23 cellular contexts compared by ENCODE assay signal in the genomic region with DNA sequence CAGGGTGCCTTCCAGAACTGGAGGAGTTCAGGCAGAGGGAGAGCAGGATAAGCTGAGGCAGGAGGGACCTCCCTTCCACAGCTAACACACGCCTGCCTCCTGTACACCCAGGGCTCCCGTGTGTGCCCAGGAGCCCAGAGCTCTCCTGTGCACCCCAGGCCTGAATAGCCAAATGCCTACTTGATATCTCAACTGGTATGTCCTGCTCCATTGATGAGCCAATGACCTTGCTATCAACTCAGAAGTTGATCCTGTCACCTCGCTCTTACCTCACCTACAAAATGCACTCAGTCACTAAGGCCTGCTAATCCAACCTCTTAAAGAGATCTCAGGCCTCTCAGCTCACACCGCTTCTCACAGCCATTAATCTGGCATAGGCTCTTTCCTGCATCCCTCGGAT.
"Had no signal": no experiment of that assay in that cellular context is flagged by ENCODE, and none has a peak within 500 bp of the region (broad histone marks: within the 10 kb centered on the region; RNA-seq: fewer than 3 reads in every experiment).

No MANE protein-coding gene starts in this region.

- H3K36me3 ChIP-seq: right atrium auricular region, upper lobe of right lung, uterus had no signal

- H3K27me3 ChIP-seq: left lung, right atrium auricular region, sigmoid colon, spleen, testis, tibial artery, upper lobe of right lung, uterus had no signal

- H3K4me1 ChIP-seq: left lung, parathyroid adenoma, upper lobe of right lung, uterus had no signal

- ATAC-seq: effector memory CD8-positive, alpha-beta T cell; left lung; natural killer cell treated with Interleukin-12 subunit alpha and Interleukin-12 subunit beta and Interleukin-15 and Interleukin-18, amount 100 ng/mL, for 72 hours; stimulated activated memory B cell treated with anti-CD40 and anti-IgM and Interleukin-4, amounts not matched to agents 10 μg/mL and 1 μg/mL and 100 μg/mL, for 72 hours; stimulated activated naive CD8-positive, alpha-beta T cell treated with anti-CD3 and anti-CD28 coated beads, Interleukin-15, Interleukin-2, amounts not matched to agents 100 U/mL and 50 U/mL, for 24 hours; upper lobe of right lung had no signal

- H3K4me3 ChIP-seq: coronary artery, left lung, lung, right atrium auricular region, sigmoid colon, spleen, testis, tibial artery, upper lobe of right lung, uterus had no signal

- H3K79me2 ChIP-seq: parathyroid adenoma had no signal

- H3K9me3 ChIP-seq: left lung, right atrium auricular region, sigmoid colon, spleen, testis, tibial artery, upper lobe of right lung, uterus had no signal

- H3K27ac ChIP-seq: left lung, parathyroid adenoma, sigmoid colon, spleen, tibial artery, upper lobe of right lung, uterus had no signal

- FAIRE-seq: endometrium, frontal cortex, keratinocyte had no signal

- H2AFZ ChIP-seq: parathyroid adenoma had no signal

- DNase-seq: dermis blood vessel endothelial cell; effector memory CD8-positive, alpha-beta T cell; erythroblast; head of caudate nucleus; left lung; sigmoid colon; spleen; stimulated activated CD4-positive, alpha-beta T cell treated with anti-CD3 and anti-CD28 coated beads, Interleukin-4, amount 100 ng/mL, for 4 hours; stimulated activated naive CD8-positive, alpha-beta T cell treated with anti-CD3 and anti-CD28 coated beads, Interleukin-15, Interleukin-2, amounts not matched to agents 100 U/mL and 50 U/mL, for 24 hours; substantia nigra; testis; tibial artery; upper lobe of right lung; uterus had no signal

- H3K9ac ChIP-seq: parathyroid adenoma had no signal
